In genomic region chr15:92884813-92885461, GRCh38 we compare ENCODE assay signal across 8 cellular contexts. TPM values are rescaled to one million over a fixed set of nuclear protein-coding genes. Genes with fewer than 3 reads are reported as not detected.
DNase-seq lines count a peak whose midpoint lies in the region; ATAC-seq and TF ChIP-seq lines count a peak whose summit lies in the region.

No MANE protein-coding gene starts in this region.

- TF ChIP-seq POLR2A in gastrocnemius medialis (IDR thresholded peaks at IDR 0.05): peak in 1 of 2 donors; percentile 8

- POLR2A ChIA-PET in activated CD4-positive, alpha-beta T cell treated with anti-CD3 and anti-CD28 coated beads for 36 hours (lab: Charles Lee): interaction anchor here (0.7 to 6.3 kb wide), 6 partner anchors 17 to 76 kb away, joined by 3 to 111 read pairs (median 6); partner anchors contain the start of gene CHD2

- H3K36me3 Mint-ChIP-seq in activated CD4-positive, alpha-beta T cell treated with anti-CD3 and anti-CD28 coated beads for 36 hours (ENCODE audit: low read depth): peaks cover 59% of the 10 kb centered on the region
- H3K36me3 Mint-ChIP-seq in T-helper 1 cell treated with Interleukin-12 subunit alpha and Interleukin-12 subunit beta and Interleukin-4 antibody, amounts not matched to agents 30 μg/mL and 1 μg/mL, for 36 hours (ENCODE audit: low read depth): peaks cover 55% of the 10 kb centered on the region

- TF ChIP-seq CTCF in fibroblast of the aortic adventitia (IDR thresholded peaks at IDR 0.05; ENCODE audit: insufficient read depth, low read length) (no peak), gastrocnemius medialis (IDR thresholded peaks at IDR 0.05 in 4 of 5, conservative IDR thresholded peaks at IDR 0.05 in 1 of 5) (no peak)

- no peaks in the 10 kb centered on the region for H3K27me3 ChIP-seq in gastrocnemius medialis

- intact Hi-C loops in activated CD4-positive, alpha-beta T cell treated with anti-CD3 and anti-CD28 coated beads for 36 hours (cut with DNase I, micrococcal nuclease): loop anchor here in 1 of 2 experiments (1.0 to 5.0 kb wide), 2 partner anchors 15 to 32 kb away; partner anchors contain the start of gene CHD2
- intact Hi-C loops in gastrocnemius medialis (cut with DNase I; ENCODE audit: low total_unique reads): loop anchor here (10.0 kb wide), 1 partner anchor 330 kb away; no protein-coding TSS in a partner anchor

- no peaks in the 10 kb centered on the region for H3K27me3 Mint-ChIP-seq in activated CD4-positive, alpha-beta T cell treated with anti-CD3 and anti-CD28 coated beads for 36 hours
- no peaks in the 10 kb centered on the region for H3K27me3 Mint-ChIP-seq in T-helper 1 cell treated with Interleukin-12 subunit alpha and Interleukin-12 subunit beta and Interleukin-4 antibody, amounts not matched to agents 30 μg/mL and 1 μg/mL, for 36 hours (ENCODE audit: low read depth)

- peaks cover 50% of the 10 kb centered on the region for H3K4me1 Mint-ChIP-seq in activated CD4-positive, alpha-beta T cell treated with anti-CD3 and anti-CD28 coated beads for 36 hours
- peaks cover 60% of the 10 kb centered on the region for H3K4me1 Mint-ChIP-seq in T-helper 1 cell treated with Interleukin-12 subunit alpha and Interleukin-12 subunit beta and Interleukin-4 antibody, amounts not matched to agents 30 μg/mL and 1 μg/mL, for 36 hours (ENCODE audit: low read depth)

- H3K27ac Mint-ChIP-seq in activated CD4-positive, alpha-beta T cell treated with anti-CD3 and anti-CD28 coated beads for 36 hours: peak overlapping the region; percentile 99
- H3K27ac Mint-ChIP-seq in T-helper 1 cell treated with Interleukin-12 subunit alpha and Interleukin-12 subunit beta and Interleukin-4 antibody, amounts not matched to agents 30 μg/mL and 1 μg/mL, for 36 hours: peak overlapping the region; percentile 97

- H3K4me3 Mint-ChIP-seq in activated CD4-positive, alpha-beta T cell treated with anti-CD3 and anti-CD28 coated beads for 36 hours: peak overlapping the region; percentile 92
- peak overlapping the region; percentile 95 for H3K4me3 Mint-ChIP-seq in T-helper 1 cell treated with Interleukin-12 subunit alpha and Interleukin-12 subunit beta and Interleukin-4 antibody, amounts not matched to agents 30 μg/mL and 1 μg/mL, for 36 hours

- in situ Hi-C loops in gastrocnemius medialis (cut with MboI; ENCODE audit: low sequenced_read_pairs in 4 of 4): loop anchor here in 1 of 4 donors (5.0 kb wide), 1 partner anchor 73 kb away; no protein-coding TSS in a partner anchor

- CTCF ChIA-PET in activated CD4-positive, alpha-beta T cell treated with anti-CD3 and anti-CD28 coated beads for 36 hours (lab: Charles Lee): interaction anchor here (0.9 to 6.0 kb wide), 13 partner anchors 10 to 87 kb away, joined by 3 to 61 read pairs (median 5); partner anchors contain the start of gene CHD2

- H3K9me3 Mint-ChIP-seq in activated CD4-positive, alpha-beta T cell treated with anti-CD3 and anti-CD28 coated beads for 36 hours (ENCODE audit: low read depth): no peaks in the 10 kb centered on the region
- H3K9me3 Mint-ChIP-seq in T-helper 1 cell treated with Interleukin-12 subunit alpha and Interleukin-12 subunit beta and Interleukin-4 antibody, amounts not matched to agents 30 μg/mL and 1 μg/mL, for 36 hours: no peaks in the 10 kb centered on the region

- H3K4me3 ChIP-seq in fibroblast of the aortic adventitia (ENCODE audit: low read depth, low read length) (peak overlapping the region; percentile 69), gastrocnemius medialis (peak overlapping the region; percentile 71 to 90 (median 79))

- peaks cover 4 to 41% of the 10 kb centered on the region in 2 donors for H3K36me3 ChIP-seq in gastrocnemius medialis

- peak overlapping the region; percentile 91 to 100 (median 99) for H3K27ac ChIP-seq in gastrocnemius medialis

- peaks cover 44 to 54% of the 10 kb centered on the region in 2 donors for H3K4me1 ChIP-seq in gastrocnemius medialis

- H3K9me3 ChIP-seq in gastrocnemius medialis: no peaks in the 10 kb centered on the region

- DNase-seq in activated CD4-positive, alpha-beta T cell treated with anti-CD3 and anti-CD28 coated beads for 36 hours: no peak
- no peak for DNase-seq in activated CD4-positive, alpha-beta T cell treated with anti-CD3 and anti-CD28 coated beads for 4 hours
- peak; percentile 57 for DNase-seq in fibroblast of the aortic adventitia (ENCODE audit: low read depth)
- DNase-seq in gastrocnemius medialis: no peak
- DNase-seq in occipital lobe (lab: John Stamatoyannopoulos, UW): no peak

- no peak for ATAC-seq in activated CD4-positive, alpha-beta T cell treated with anti-CD3 and anti-CD28 coated beads for 36 hours
- no peak for ATAC-seq in gastrocnemius medialis
- no peak for ATAC-seq in HG02885 (IDR thresholded peaks at IDR 0.05; ENCODE audit: poor library complexity, unreplicated experiment)
- ATAC-seq in HG03025 (IDR thresholded peaks at IDR 0.05; ENCODE audit: low FRiP score, unreplicated experiment): no peak

RNA-seq across cellular contexts. Expression of gene CHD2, which starts 15.2 kb away (rescaled TPM):
- total RNA-seq in activated CD4-positive, alpha-beta T cell treated with anti-CD3 and anti-CD28 coated beads for 36 hours: 100 to 1,000 TPM; 118 to 149 TPM
- total RNA-seq in fibroblast of the aortic adventitia (ENCODE audit: low replicate concordance): 83.7 and 253 TPM in 2 replicates
- total RNA-seq in gastrocnemius medialis: 10 to 100 TPM; 26.9 to 55.5 (median 33.7) TPM
- 165 TPM for total RNA-seq in occipital lobe
